In the genomic region with DNA sequence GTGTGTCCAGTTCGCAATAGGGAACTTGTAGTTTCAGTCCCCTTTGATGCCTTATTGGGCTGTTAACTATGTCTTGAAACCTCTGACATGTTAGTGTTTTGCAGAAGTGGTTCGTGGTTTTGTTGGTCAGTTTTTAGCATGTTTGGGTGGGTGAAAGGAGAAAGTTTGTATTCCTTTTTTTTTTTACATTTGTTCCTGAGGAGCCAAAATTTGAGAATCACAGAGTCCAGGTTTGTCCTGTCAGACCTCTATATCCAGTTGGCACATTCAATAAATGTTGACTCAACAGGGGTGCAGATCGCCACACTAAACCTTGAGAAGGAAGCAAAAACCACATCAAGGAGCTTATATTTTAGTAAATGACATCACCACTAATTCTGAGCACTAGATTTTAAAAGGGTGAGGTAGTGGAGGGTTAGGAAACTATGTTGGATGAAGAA, we compare ENCODE assay signal across 13 cellular contexts. TPM values are rescaled to one million over a fixed set of nuclear protein-coding genes. Genes with fewer than 3 reads are reported as not detected.
DNase-seq lines count a peak whose midpoint lies in the region; ATAC-seq and TF ChIP-seq lines count a peak whose summit lies in the region.
"Had no signal": no experiment of that assay in that cellular context is flagged by ENCODE, and none has a peak within 500 bp of the region (broad histone marks: within the 10 kb centered on the region; RNA-seq: fewer than 3 reads in every experiment).

No MANE protein-coding gene starts in this region.

- H3K27ac Mint-ChIP-seq in progenitor cell of endocrine pancreas = peak overlapping the region; percentile 35

- intact Hi-C loops in PC-9 (cut with micrococcal nuclease; ENCODE audit: unreplicated experiment) = no loop called here
- intact Hi-C loops in posterior cingulate gyrus (cut with DNase I) = no loop called here

- H3K9me3 Mint-ChIP-seq in progenitor cell of endocrine pancreas (ENCODE audit: low read depth) = peaks cover 18% of the 10 kb centered on the region

- BruUV-seq in PC-9 (replicated peaks; lab: Mats Ljungman, UMichigan) = no TSS peak

- H3K27me3 ChIP-seq in PC-9 (ENCODE audit: insufficient read depth, low read depth) = no peaks in the 10 kb centered on the region
- H3K27me3 ChIP-seq in H7 (ENCODE audit: control insufficient read depth, insufficient read depth, low read length) = no peaks in the 10 kb centered on the region
- H3K27me3 ChIP-seq: esophagus squamous epithelium had no signal

- no peak overlapping the region for H3K4me3 Mint-ChIP-seq in progenitor cell of endocrine pancreas (ENCODE audit: low read depth)

- H3K4me1 Mint-ChIP-seq in progenitor cell of endocrine pancreas (ENCODE audit: low read depth) = peaks cover 22% of the 10 kb centered on the region

- no peak overlapping the region for H2AFZ ChIP-seq in PC-9

- no peak overlapping the region for H3K4me2 ChIP-seq in PC-9

- H3K9me3 ChIP-seq in PC-9 (ENCODE audit: insufficient read depth, low read depth) = no peaks in the 10 kb centered on the region
- H3K9me3 ChIP-seq: esophagus squamous epithelium, left ventricle myocardium inferior had no signal

- peaks cover 16% of the 10 kb centered on the region for H3K4me1 ChIP-seq in PC-9 (replicated peaks; ENCODE audit: insufficient read depth)
- H3K4me1 ChIP-seq: left ventricle myocardium inferior had no signal

- no peaks in the 10 kb centered on the region for H3K9me2 ChIP-seq in PC-9 (ENCODE audit: insufficient read depth)

- no peaks in the 10 kb centered on the region for H4K20me1 ChIP-seq in PC-9 (ENCODE audit: insufficient read depth)

- peaks cover 31% of the 10 kb centered on the region; the same call in 1 of the 2 replicates for H3K79me2 ChIP-seq in PC-9 (ENCODE audit: low read depth)

- DNase-seq in PC-9 (peak in 1 of 2 experiments; percentile 73), progenitor cell of endocrine pancreas (ENCODE audit: low spot score, unreplicated experiment) (no peak), D341Med (ENCODE audit: low spot score) (no peak), H7 (no peak), posterior cingulate gyrus (no peak)
- DNase-seq: activated CD4-positive, CD25-positive, alpha-beta regulatory T cell; esophagus squamous epithelium; HCEC 1CT; left ventricle myocardium inferior; retina had no signal

- CTCF ChIA-PET in PC-9 (lab: Charles Lee) = no interaction called here

- 0 out of 2 replicates have a peak, but pooled peaks cover 5% of the 10 kb centered on the region for H3K36me3 ChIP-seq in PC-9 (ENCODE audit: low read depth)
- no peaks in the 10 kb centered on the region for H3K36me3 ChIP-seq in H7 (replicated peaks; ENCODE audit: control insufficient read depth, insufficient read depth, low read length)
- H3K36me3 ChIP-seq: left ventricle myocardium inferior had no signal

- H3F3A ChIP-seq in PC-9 (ENCODE audit: insufficient read depth, low read depth) = no peaks in the 10 kb centered on the region

- no peak for TF ChIP-seq CTCF in PC-9 (conservative IDR thresholded peaks at IDR 0.05)
- no peak for TF ChIP-seq CTCF in progenitor cell of endocrine pancreas (IDR thresholded peaks at IDR 0.05; ENCODE audit: unreplicated experiment)

- peaks cover 19% of the 10 kb centered on the region for H3K36me3 Mint-ChIP-seq in progenitor cell of endocrine pancreas (ENCODE audit: insufficient read depth)

- POLR2A ChIA-PET in PC-9 (lab: Charles Lee; ENCODE audit: unreplicated experiment) = no interaction called here

- no peaks in the 10 kb centered on the region for H3K27me3 Mint-ChIP-seq in progenitor cell of endocrine pancreas

- H3K27ac ChIP-seq in PC-9 = 0 out of 2 replicates have a peak overlapping the region, but pooled peaks have one; percentile 6
- H3K27ac ChIP-seq: esophagus squamous epithelium, left ventricle myocardium inferior had no signal

- peak; percentile 78 for ATAC-seq in GM19395 (IDR thresholded peaks at IDR 0.05; ENCODE audit: unreplicated experiment)
- ATAC-seq in HG03066 (IDR thresholded peaks at IDR 0.05; ENCODE audit: low read depth, unreplicated experiment) = peak; percentile 73
- ATAC-seq: Panc1 had no signal

- H3K4me3 ChIP-seq in PC-9 (no peak overlapping the region), H7 (ENCODE audit: insufficient read depth, low read depth, low read length) (no peak overlapping the region)
- H3K4me3 ChIP-seq: esophagus squamous epithelium, left ventricle myocardium inferior had no signal

RNA-seq across cellular contexts. Expression of a gene that starts 26.2 kb away (rescaled TPM):
- total RNA-seq in PC-9 (2021) = 55.6 and 61.1 TPM in 2 replicates
- 103 and 107 TPM in 2 replicates for total RNA-seq in progenitor cell of endocrine pancreas
- total RNA-seq in H7 (2014; rRNA removed; shearing (Covaris generic)) = 31.5 and 42.3 TPM in 2 replicates

RNA-seq across cellular contexts. Expression of a gene that starts 47.8 kb away (rescaled TPM):
- total RNA-seq in PC-9 (2021) = 0.44 TPM in 1 of 2 replicates, not detected in the other
- total RNA-seq in progenitor cell of endocrine pancreas = 2.3 and 2.8 TPM in 2 replicates
- total RNA-seq in H7 (2014; rRNA removed; shearing (Covaris generic)) = 1.5 and 2.0 TPM in 2 replicates
- total RNA-seq: left ventricle myocardium inferior had no signal
